ENCODE assay signal across 13 cellular contexts in the genomic region with DNA sequence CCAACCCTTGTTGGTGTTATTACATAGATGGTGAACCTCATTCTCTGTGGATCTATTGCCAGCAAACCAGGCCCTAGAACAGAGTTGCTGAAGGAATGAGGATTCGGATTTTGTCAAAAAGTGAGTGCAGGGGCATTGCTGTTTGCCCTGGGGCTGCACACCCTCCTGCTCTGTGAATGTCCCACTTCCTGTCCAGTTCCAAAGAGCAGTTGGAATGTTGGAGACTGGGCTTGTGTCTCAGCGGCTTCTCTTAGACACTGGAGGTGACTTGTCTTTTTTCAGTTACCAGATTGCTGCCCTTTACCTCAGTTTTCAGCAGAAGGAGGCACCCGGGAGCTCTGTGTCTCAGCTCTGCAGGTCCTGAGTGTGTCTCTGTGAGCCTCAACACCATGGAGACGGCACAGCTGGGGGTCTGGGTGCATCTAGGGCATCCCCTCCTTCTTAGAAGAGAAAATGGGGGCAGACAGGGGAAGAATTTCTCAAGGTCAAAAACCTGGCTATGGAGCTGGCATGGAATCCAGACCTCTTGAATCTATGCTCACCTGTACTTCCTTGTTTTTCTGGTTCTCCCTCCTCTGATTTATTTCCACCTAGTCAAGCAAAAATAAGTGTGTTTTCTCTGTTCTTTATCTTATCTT. TPM values are rescaled to one million over a fixed set of nuclear protein-coding genes. Genes with fewer than 3 reads are reported as not detected.
A peak's percentile ranks its signal among the peaks of the same experiment; 100 is the strongest.
DNase-seq lines count a peak whose midpoint lies in the region; ATAC-seq and TF ChIP-seq lines count a peak whose summit lies in the region.
"Had no signal": no experiment of that assay in that cellular context is flagged by ENCODE, and none has a peak within 500 bp of the region (broad histone marks: within the 10 kb centered on the region; RNA-seq: fewer than 3 reads in every experiment).

No MANE protein-coding gene starts in this region.

- no peaks in the 10 kb centered on the region for H4K20me1 ChIP-seq in smooth muscle cell (ENCODE audit: low read depth)

- TF ChIP-seq CTCF in stomach (IDR thresholded peaks at IDR 0.05) (no peak), smooth muscle cell (IDR thresholded peaks at IDR 0.05; ENCODE audit: borderline replicate concordance, insufficient read depth, poor library complexity, severe bottlenecking) (no peak)

- POLR2A ChIA-PET in activated CD8-positive, alpha-beta T cell treated with anti-CD3 and anti-CD28 coated beads, Interleukin-2, amount 10 ng/mL, durations not matched to agents 7 days and 5 days (lab: Charles Lee): no interaction called here

- H3K36me3 Mint-ChIP-seq in activated CD8-positive, alpha-beta T cell treated with anti-CD3 and anti-CD28 coated beads, Interleukin-2, amount 10 ng/mL, durations not matched to agents 7 days and 5 days (ENCODE audit: low read depth): peaks cover 34% of the 10 kb centered on the region

- no peak overlapping the region for H3K4me2 ChIP-seq in smooth muscle cell

- no peak overlapping the region for H3K4me3 Mint-ChIP-seq in activated CD8-positive, alpha-beta T cell treated with anti-CD3 and anti-CD28 coated beads, Interleukin-2, amount 10 ng/mL, durations not matched to agents 7 days and 5 days

- intact Hi-C loops in left colon (cut with DNase I, micrococcal nuclease) (no loop called here), stomach (cut with DNase I; ENCODE audit: low total_unique reads) (no loop called here)

- no peak for ATAC-seq in activated CD8-positive, alpha-beta T cell treated with anti-CD3 and anti-CD28 coated beads, Interleukin-2, amount 10 ng/mL, durations not matched to agents 7 days and 5 days
- peak; percentile 62 for ATAC-seq in left colon

- H3K4me3 ChIP-seq in stomach: no peak overlapping the region
- no peak overlapping the region for H3K4me3 ChIP-seq in smooth muscle cell
- H3K4me3 ChIP-seq: cardiac muscle cell, tibial artery had no signal

- TF ChIP-seq POLR2A in stomach (IDR thresholded peaks at IDR 0.05): no peak

- H3K27ac Mint-ChIP-seq in activated CD8-positive, alpha-beta T cell treated with anti-CD3 and anti-CD28 coated beads, Interleukin-2, amount 10 ng/mL, durations not matched to agents 7 days and 5 days: peak overlapping the region; percentile 51

- H3K36me3 ChIP-seq in stomach (peaks cover 0 to 19% (median 18%) of the 10 kb centered on the region in 4 donors), smooth muscle cell (ENCODE audit: low read depth) (no peaks in the 10 kb centered on the region)

- no peaks in the 10 kb centered on the region for H3K27me3 ChIP-seq in stomach
- no peaks in the 10 kb centered on the region for H3K27me3 ChIP-seq in smooth muscle cell (ENCODE audit: low read depth)
- H3K27me3 ChIP-seq: cardiac muscle cell, tibial artery had no signal

- CTCF ChIA-PET in activated CD8-positive, alpha-beta T cell treated with anti-CD3 and anti-CD28 coated beads, Interleukin-2, amount 10 ng/mL, durations not matched to agents 7 days and 5 days (lab: Charles Lee): interaction anchor here (1.0 to 1.8 kb wide), 3 partner anchors 15 to 446 kb away, joined by 3 to 8 read pairs (median 3); no protein-coding TSS in a partner anchor

- no peak for TF ChIP-seq EP300 in stomach (IDR thresholded peaks at IDR 0.05)

- WGBS in stomach, 5 donors: 38 to 70% (median 48%) methylated on average over 3 to 4 of the region's 4 CpGs
- WGBS in smooth muscle cell (ENCODE audit: low lambda C conversion rate): 90% methylated on average over 4 of the region's 4 CpGs

- H3K9me3 ChIP-seq in stomach (no peaks in the 10 kb centered on the region), smooth muscle cell (replicated peaks; ENCODE audit: low read depth) (no peaks in the 10 kb centered on the region)
- H3K9me3 ChIP-seq: tibial artery had no signal

- peak; percentile 5 for DNase-seq in DMS79 treated with DMSO at 0.1 percent for 48 hours (lab: John Stamatoyannopoulos, UW)
- DNase-seq in DMS79 (lab: John Stamatoyannopoulos, UW): no peak
- DNase-seq in activated CD8-positive, alpha-beta T cell treated with anti-CD3 and anti-CD28 coated beads, Interleukin-2, amount 10 ng/mL, durations not matched to agents 7 days and 5 days: no peak
- no peak for DNase-seq in left colon
- no peak for DNase-seq in stomach
- no peak for DNase-seq in smooth muscle cell (lab: John Stamatoyannopoulos, UW; ENCODE audit: unreplicated experiment)
- no peak for DNase-seq in NCI-H1092 treated with DMSO at 0.1 percent for 48 hours (lab: John Stamatoyannopoulos, UW)
- no peak for DNase-seq in stimulated activated CD4-positive, alpha-beta T cell treated with anti-CD3 and anti-CD28 coated beads, Interleukin-4, amount 100 ng/mL, for 1 hour
- DNase-seq: activated CD4-positive, alpha-beta T cell treated with anti-CD3 and anti-CD28 coated beads for 48 hours; activated effector memory CD4-positive, alpha-beta T cell treated with anti-CD3 and anti-CD28 coated beads, Interleukin-2, amount 50 U/mL, for 16 hours; NCI-H2171; tibial artery had no signal

- peaks cover 52 to 75% (median 67%) of the 10 kb centered on the region in 4 donors for H3K4me1 ChIP-seq in stomach
- H3K4me1 ChIP-seq in smooth muscle cell (ENCODE audit: low read depth): peaks cover 19% of the 10 kb centered on the region

- no peak overlapping the region for H3K9ac ChIP-seq in smooth muscle cell (ENCODE audit: low read depth)

- peak overlapping the region; percentile 70 to 86 (median 80) for H3K27ac ChIP-seq in stomach
- H3K27ac ChIP-seq in smooth muscle cell (ENCODE audit: low read depth): no peak overlapping the region
- H3K27ac ChIP-seq: cardiac muscle cell had no signal

- H2AFZ ChIP-seq in smooth muscle cell (ENCODE audit: low read depth): no peak overlapping the region

- H3K9me3 Mint-ChIP-seq in activated CD8-positive, alpha-beta T cell treated with anti-CD3 and anti-CD28 coated beads, Interleukin-2, amount 10 ng/mL, durations not matched to agents 7 days and 5 days (ENCODE audit: insufficient read depth): no peaks in the 10 kb centered on the region

- peaks cover 8% of the 10 kb centered on the region for H3K4me1 Mint-ChIP-seq in activated CD8-positive, alpha-beta T cell treated with anti-CD3 and anti-CD28 coated beads, Interleukin-2, amount 10 ng/mL, durations not matched to agents 7 days and 5 days (ENCODE audit: low read depth)

- peaks cover 7% of the 10 kb centered on the region for H3F3A ChIP-seq in smooth muscle cell (ENCODE audit: low read depth)

- H3K79me2 ChIP-seq in smooth muscle cell (ENCODE audit: low read depth): no peaks in the 10 kb centered on the region

- no peaks in the 10 kb centered on the region for H3K27me3 Mint-ChIP-seq in activated CD8-positive, alpha-beta T cell treated with anti-CD3 and anti-CD28 coated beads, Interleukin-2, amount 10 ng/mL, durations not matched to agents 7 days and 5 days (ENCODE audit: low read depth)

RNA-seq across cellular contexts. Expression of a gene that starts 46.3 kb away (rescaled TPM):
- total RNA-seq in activated CD8-positive, alpha-beta T cell treated with anti-CD3 and anti-CD28 coated beads, Interleukin-2, amount 10 ng/mL, durations not matched to agents 7 days and 5 days: 10 to 100 TPM; 48.4 to 49.4 TPM
- total RNA-seq in left colon (10 to 100 TPM; 35.0 to 42.6 TPM), stomach (10 to 100 TPM; 10.1 to 91.1 (median 25.3) TPM), smooth muscle cell (3.8 and 4.6 TPM in 2 replicates)
- polyA plus RNA-seq in stomach (1 to 10 TPM; 2.3 to 3.7 (median 3.4) TPM), smooth muscle cell (3.6 and 4.2 TPM in 2 replicates)

RNA-seq across cellular contexts. Expression of a gene that starts 48.4 kb away (rescaled TPM):
- total RNA-seq in activated CD8-positive, alpha-beta T cell treated with anti-CD3 and anti-CD28 coated beads, Interleukin-2, amount 10 ng/mL, durations not matched to agents 7 days and 5 days: 10 to 100 TPM; 89.8 to 96.4 TPM
- 10 to 100 TPM; 53.1 to 53.9 TPM for total RNA-seq in left colon
- total RNA-seq in stomach: 100 to 1,000 TPM in 2 of 5 donors, 10 to 100 TPM in 2, 1 to 10 TPM in 1; 9.8 to 118 (median 77.5) TPM
- 10 to 100 TPM; 15.4 to 17.9 (median 17.1) TPM for polyA plus RNA-seq in stomach
- total RNA-seq in smooth muscle cell: 24.7 and 31.7 TPM in 2 replicates
- polyA plus RNA-seq in smooth muscle cell: 12.9 and 15.8 TPM in 2 replicates
